In the genomic region with DNA sequence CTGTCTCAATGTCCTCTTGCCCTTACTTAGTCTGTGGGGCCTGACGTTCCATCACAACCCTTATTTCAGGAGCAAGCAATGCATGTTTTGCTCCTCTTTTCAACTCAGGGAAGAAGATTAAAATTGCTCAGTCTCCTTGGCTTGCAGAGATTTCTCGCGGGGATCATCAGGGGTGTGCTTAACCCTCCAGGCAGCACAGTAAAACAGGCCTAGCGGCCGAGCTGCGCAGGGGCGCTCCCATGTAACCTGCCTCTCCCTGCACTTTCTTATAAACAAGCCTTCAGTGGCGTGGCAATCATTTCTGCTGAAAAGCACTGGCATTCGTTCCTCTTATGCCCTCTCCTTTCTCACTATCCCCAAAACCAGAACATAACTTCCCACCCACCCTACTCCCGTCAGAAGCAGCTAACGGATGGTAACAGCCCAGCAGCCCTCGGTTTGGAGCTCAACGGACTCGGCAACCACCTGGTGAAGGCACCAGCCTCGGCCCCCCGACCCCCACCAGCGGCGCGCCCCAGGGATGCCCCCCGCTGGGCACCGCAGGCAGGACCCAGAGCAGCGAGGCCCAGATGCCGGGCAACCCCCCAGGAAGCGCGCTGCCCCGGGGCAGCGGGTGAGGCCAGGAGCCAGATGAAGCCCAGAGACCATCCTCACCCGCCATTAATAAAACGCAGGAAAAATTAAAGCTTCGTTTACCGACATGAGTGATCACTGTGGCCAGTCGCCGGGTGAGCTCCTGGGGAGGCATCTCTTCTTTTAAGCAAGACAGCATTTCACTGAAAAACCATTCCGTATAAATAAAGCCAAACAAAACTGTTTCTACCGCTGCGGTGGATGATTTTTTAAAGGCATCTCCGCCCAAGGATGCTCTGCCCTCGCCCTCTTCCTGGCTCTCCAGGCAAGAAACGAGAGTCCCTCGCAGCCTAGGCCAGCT, we compare ENCODE assay signal across 8 cellular contexts. TPM values are rescaled to one million over a fixed set of nuclear protein-coding genes. Genes with fewer than 3 reads are reported as not detected.
DNase-seq lines count a peak whose midpoint lies in the region; FAIRE-seq and TF ChIP-seq lines count a peak whose summit lies in the region.

No MANE protein-coding gene starts in this region.

- no peak overlapping the region for H3K9ac ChIP-seq in trophoblast cell (ENCODE audit: low read length)

- no peaks in the 10 kb centered on the region for H3K9me3 ChIP-seq in PC-9 (ENCODE audit: insufficient read depth, low read depth)
- H3K9me3 ChIP-seq in trophoblast cell (ENCODE audit: insufficient read depth, low read depth, low read length) = no peaks in the 10 kb centered on the region

- H3K79me1 ChIP-seq in trophoblast cell (ENCODE audit: low read length) = no peaks in the 10 kb centered on the region

- H2AFZ ChIP-seq in PC-9 (peak overlapping the region; percentile 95), trophoblast cell (ENCODE audit: insufficient read depth, low read length, poor library complexity) (no peak overlapping the region)

- H4K20me1 ChIP-seq in PC-9 (ENCODE audit: insufficient read depth) = no peaks in the 10 kb centered on the region

- TF ChIP-seq POLR2A in GM12891 (IDR thresholded peaks at IDR 0.05; ENCODE audit: low read depth, low read length) = no peak

- no peaks in the 10 kb centered on the region for H3K9me2 ChIP-seq in PC-9 (ENCODE audit: insufficient read depth)

- POLR2A ChIA-PET in PC-9 (lab: Charles Lee; ENCODE audit: unreplicated experiment) = no interaction called here

- H3K23ac ChIP-seq in trophoblast cell (ENCODE audit: low read length) = no peak overlapping the region

- no peak overlapping the region for H2BK120ac ChIP-seq in trophoblast cell (ENCODE audit: insufficient read depth, low read length, poor library complexity)

- H3K4me3 ChIP-seq in PC-9 = peak overlapping the region; percentile 85
- peak overlapping the region; percentile 77 for H3K4me3 ChIP-seq in epithelial cell of proximal tubule (ENCODE audit: low read depth, low read length)
- H3K4me3 ChIP-seq in trophoblast cell (ENCODE audit: low read depth, low read length) = peak overlapping the region; percentile 70

- H3K18ac ChIP-seq in trophoblast cell (ENCODE audit: low read length) = no peak overlapping the region

- no peak overlapping the region for H2BK12ac ChIP-seq in trophoblast cell (ENCODE audit: low read length)

- intact Hi-C loops in PC-9 (cut with micrococcal nuclease; ENCODE audit: unreplicated experiment) = no loop called here

- H3K4me2 ChIP-seq in PC-9 = peak overlapping the region; percentile 92
- H3K4me2 ChIP-seq in trophoblast cell (ENCODE audit: low read length) = peak overlapping the region; percentile 90

- CTCF ChIA-PET in PC-9 (lab: Charles Lee) = no interaction called here

- H4K8ac ChIP-seq in trophoblast cell (ENCODE audit: low read depth, low read length) = no peak overlapping the region

- TF ChIP-seq CTCF in PC-9 (conservative IDR thresholded peaks at IDR 0.05) = no peak
- TF ChIP-seq CTCF in epithelial cell of proximal tubule (conservative IDR thresholded peaks at IDR 0.05; ENCODE audit: low read depth, low read length) = no peak

- H3K27ac ChIP-seq in PC-9 (no peak overlapping the region), trophoblast cell (ENCODE audit: low read depth, low read length) (no peak overlapping the region)

- no CpG with 5 or more reads among the region's 40 CpGs for WGBS in trophoblast cell (ENCODE audit: extremely low coverage, insufficient coverage, insufficient read length)

- H2BK5ac ChIP-seq in trophoblast cell (ENCODE audit: low read depth, low read length, poor library complexity) = no peak overlapping the region

- TSS peak; percentile 33 for BruUV-seq in PC-9 (replicated peaks; lab: Mats Ljungman, UMichigan)

- no peak overlapping the region for H3K4ac ChIP-seq in trophoblast cell (ENCODE audit: low read depth, low read length)

- H2AK5ac ChIP-seq in trophoblast cell (ENCODE audit: low read length) = no peak overlapping the region

- peaks cover 22% of the 10 kb centered on the region for H3K27me3 ChIP-seq in PC-9 (ENCODE audit: insufficient read depth, low read depth)
- peaks cover 23% of the 10 kb centered on the region for H3K27me3 ChIP-seq in trophoblast cell (ENCODE audit: insufficient read depth, low read length)

- no peak overlapping the region for H4K12ac ChIP-seq in trophoblast cell (ENCODE audit: low read depth, low read length)

- no peak overlapping the region for H3K14ac ChIP-seq in trophoblast cell (ENCODE audit: low read length)

- H4K91ac ChIP-seq in trophoblast cell (ENCODE audit: low read depth, low read length) = no peak overlapping the region

- H3F3A ChIP-seq in PC-9 (ENCODE audit: insufficient read depth, low read depth) = peaks cover 6% of the 10 kb centered on the region; the same call in 1 of the 2 replicates

- H3K79me2 ChIP-seq in PC-9 (ENCODE audit: low read depth) = no peaks in the 10 kb centered on the region
- H3K79me2 ChIP-seq in trophoblast cell (ENCODE audit: control insufficient read depth, insufficient read depth, low read length, poor library complexity) = no peaks in the 10 kb centered on the region

- DNase-seq in NCI-H146 (lab: John Stamatoyannopoulos, UW) = peak; percentile 63
- DNase-seq in NCI-H146 treated with DMSO at 0.1 percent for 48 hours (lab: John Stamatoyannopoulos, UW; ENCODE audit: unreplicated experiment) = no peak
- DNase-seq in PC-9 = no peak
- DNase-seq in epithelial cell of proximal tubule (ENCODE audit: low read depth) = no peak
- no peak for DNase-seq in trophoblast cell
- no peak for DNase-seq in activated CD4-positive, CD25-positive, alpha-beta regulatory T cell treated with anti-CD3 and anti-CD28 coated beads, Interleukin-2, amount 50 U/mL, for 72 hours
- no peak for DNase-seq in activated CD4-positive, CD25-positive, alpha-beta regulatory T cell (lab: John Stamatoyannopoulos, UW)
- no peak for DNase-seq in GM12891 (ENCODE audit: insufficient read length, low spot score)

- H3K36me3 ChIP-seq in PC-9 (ENCODE audit: low read depth) (no peaks in the 10 kb centered on the region), trophoblast cell (ENCODE audit: control insufficient read depth in 1 of 2, insufficient read depth in 2 of 2, low read length in 2 of 2) (no peaks in the 10 kb centered on the region)

- no peaks in the 10 kb centered on the region for H3K4me1 ChIP-seq in PC-9 (replicated peaks; ENCODE audit: insufficient read depth)
- peaks cover 3 to 6% of the 10 kb centered on the region in 2 experiments for H3K4me1 ChIP-seq in trophoblast cell (ENCODE audit: control insufficient read depth in 1 of 2, insufficient read depth in 2 of 2, low read length in 2 of 2)

- no peak for FAIRE-seq in GM12891 (lab: Jason Lieb, UNC)

TF ChIP-seq in GM12891, 5 proteins besides CTCF, POLR2A, EP300 and RAD21:
- TF ChIP-seq POLR2AphosphoS5 (IDR thresholded peaks at IDR 0.05; ENCODE audit: low read depth, low read length) (no peak), SPI1 (IDR thresholded peaks at IDR 0.05; ENCODE audit: low read depth, low read length) (no peak)

RNA-seq across cellular contexts. Expression of gene MCF2L2, which starts 0.9 kb away (rescaled TPM):
- 1.7 and 2.3 TPM in 2 replicates for total RNA-seq in PC-9 (2021)
- 0.58 and 0.87 TPM in 2 replicates for total RNA-seq in epithelial cell of proximal tubule
- 0.18 and 0.29 TPM in 2 replicates for polyA plus RNA-seq in trophoblast cell (2013)
- 0.63 TPM for polyA plus RNA-seq in GM12891 (2012; ENCODE audit: low read depth, missing spikeins)
